10 cellular contexts compared by ENCODE assay signal in genomic region chr17:57662021-57662420, GRCh38.
DNase-seq lines count a peak whose midpoint lies in the region; ATAC-seq, FAIRE-seq and TF ChIP-seq lines count a peak whose summit lies in the region.
"Had no signal": no experiment of that assay in that cellular context is flagged by ENCODE, and none has a peak within 500 bp of the region (broad histone marks: within the 10 kb centered on the region; RNA-seq: fewer than 3 reads in every experiment).

No MANE protein-coding gene starts in this region.

- H3K4me3 ChIP-seq in breast epithelium (no peak overlapping the region), RWPE2 (ENCODE audit: severe bottlenecking) (no peak overlapping the region), kidney (ENCODE audit: low read length in 2 of 2) (no peak overlapping the region), transverse colon (no peak overlapping the region), aorta (ENCODE audit: low read length in 2 of 2) (no peak overlapping the region)

- BruUV-seq in MCF 10A (replicated peaks; lab: Mats Ljungman, UMichigan): no TSS peak

- no peaks in the 10 kb centered on the region for H3K27me3 ChIP-seq in breast epithelium
- H3K27me3 ChIP-seq in RWPE2 (ENCODE audit: insufficient read depth, poor library complexity, severe bottlenecking): no peaks in the 10 kb centered on the region
- no peaks in the 10 kb centered on the region for H3K27me3 ChIP-seq in transverse colon
- H3K27me3 ChIP-seq in aorta (ENCODE audit: control insufficient read depth in 1 of 2, insufficient read depth in 2 of 2, low read length in 1 of 2): no peaks in the 10 kb centered on the region

- no peak for TF ChIP-seq CTCF in breast epithelium (IDR thresholded peaks at IDR 0.05)
- no peak for TF ChIP-seq CTCF in MCF 10A (IDR thresholded peaks at IDR 0.05; ENCODE audit: unreplicated experiment)
- no peak for TF ChIP-seq CTCF in RWPE2 (IDR thresholded peaks at IDR 0.05; ENCODE audit: poor library complexity, severe bottlenecking)
- TF ChIP-seq CTCF in kidney (IDR thresholded peaks at IDR 0.05; ENCODE audit: borderline replicate concordance, extremely low read depth, insufficient read depth): no peak
- no peak for TF ChIP-seq CTCF in transverse colon (IDR thresholded peaks at IDR 0.05)

- CTCF ChIA-PET in MCF 10A (lab: Yijun Ruan, JAX): interaction anchor here (0.8 to 5.7 kb wide), 6 partner anchors 10 to 419 kb away, joined by 3 to 54 read pairs (median 4); no protein-coding TSS in a partner anchor

- H3K27me3 Mint-ChIP-seq in MCF 10A (ENCODE audit: insufficient read depth, unreplicated experiment): no peaks in the 10 kb centered on the region
- H3K27me3 Mint-ChIP-seq: activated B cell treated with CpG ODN at 0.5 μM for 24 hours; naive thymus-derived CD8-positive, alpha-beta T cell had no signal

- peaks cover 13% of the 10 kb centered on the region for H3K36me3 Mint-ChIP-seq in MCF 10A (ENCODE audit: insufficient read depth, unreplicated experiment)

- intact Hi-C loops in breast epithelium (cut with DNase I; ENCODE audit: low total_unique reads) (no loop called here), MCF 10A (cut with micrococcal nuclease) (no loop called here), kidney (cut with DNase I) (loop anchor here (10.0 kb wide), 2 partner anchors 57 to 417 kb away; no protein-coding TSS in a partner anchor), transverse colon (cut with DNase I; ENCODE audit: low total_unique reads) (no loop called here), aorta (cut with DNase I) (loop anchor here in 1 of 2 donors (5.0 kb wide), 1 partner anchor 110 kb away; no protein-coding TSS in a partner anchor)

- H3K4me3 Mint-ChIP-seq in MCF 10A (ENCODE audit: unreplicated experiment): no peak overlapping the region

- 96 to 100% methylated on average over 2 to 4 of the region's 4 CpGs for WGBS in transverse colon (ENCODE audit: low coverage in 1 of 2), 2 donors
- WGBS in aorta, 2 donors: 92 to 95% methylated on average over 4 of the region's 4 CpGs

- peak overlapping the region; percentile 69 to 82 for H3K27ac ChIP-seq in breast epithelium
- H3K27ac ChIP-seq in RWPE2 (ENCODE audit: poor library complexity, severe bottlenecking): peak overlapping the region; percentile 53
- peak overlapping the region; percentile 88 to 95 for H3K27ac ChIP-seq in kidney (ENCODE audit: low read depth in 2 of 2, low read length in 2 of 2)
- H3K27ac ChIP-seq in transverse colon: peak overlapping the region; percentile 71 to 79 (median 76)
- H3K27ac ChIP-seq in aorta (ENCODE audit: low read depth in 1 of 2, low read length in 2 of 2): peak overlapping the region in 1 of 2 donors; percentile 15

- no peak overlapping the region for H3K27ac Mint-ChIP-seq in MCF 10A (ENCODE audit: low read depth, unreplicated experiment)

- no peaks in the 10 kb centered on the region for H3K4me1 Mint-ChIP-seq in MCF 10A (ENCODE audit: insufficient read depth, unreplicated experiment)

- POLR2A ChIA-PET in MCF 10A (lab: Yijun Ruan, JAX): no interaction called here

- no peaks in the 10 kb centered on the region for H3K36me3 ChIP-seq in breast epithelium
- H3K36me3 ChIP-seq in RWPE2 (ENCODE audit: low read depth): no peaks in the 10 kb centered on the region
- no peaks in the 10 kb centered on the region for H3K36me3 ChIP-seq in kidney (ENCODE audit: control insufficient read depth in 1 of 2, insufficient read depth in 2 of 2, low read length in 2 of 2)
- H3K36me3 ChIP-seq in transverse colon: no peaks in the 10 kb centered on the region
- no peaks in the 10 kb centered on the region for H3K36me3 ChIP-seq in aorta (ENCODE audit: control insufficient read depth in 1 of 2, insufficient read depth in 2 of 2, low read length in 1 of 2)

- TF ChIP-seq EP300 in transverse colon (IDR thresholded peaks at IDR 0.05; ENCODE audit: low read depth): no peak

- H3K9me3 ChIP-seq in breast epithelium (no peaks in the 10 kb centered on the region), RWPE2 (ENCODE audit: severe bottlenecking) (no peaks in the 10 kb centered on the region), kidney (ENCODE audit: control insufficient read depth in 1 of 2, low read length in 2 of 2) (no peaks in the 10 kb centered on the region), transverse colon (no peaks in the 10 kb centered on the region), aorta (ENCODE audit: control insufficient read depth, low read length) (no peaks in the 10 kb centered on the region)

- in situ Hi-C loops in transverse colon (cut with MboI; ENCODE audit: low pct_ligation_motif_present in 1 of 4, low pct_unique_long_range_greater_than_20kb in 1 of 4, low sequenced_read_pairs in 3 of 4): loop anchor here in 1 of 4 donors (10.0 kb wide), 1 partner anchor 417 kb away; no protein-coding TSS in a partner anchor

- no peaks in the 10 kb centered on the region for H3K9me3 Mint-ChIP-seq in MCF 10A (ENCODE audit: unreplicated experiment)
- H3K9me3 Mint-ChIP-seq: activated B cell treated with CpG ODN at 0.5 μM for 24 hours; naive thymus-derived CD8-positive, alpha-beta T cell had no signal

- TF ChIP-seq POLR2A in breast epithelium (IDR thresholded peaks at IDR 0.05) (no peak), transverse colon (IDR thresholded peaks at IDR 0.05) (no peak)

- peak overlapping the region; percentile 49 to 70 for H3K9ac ChIP-seq in kidney (ENCODE audit: low read length in 2 of 2)

- ATAC-seq in RWPE2 (ENCODE audit: low read depth) (no peak), aorta (ENCODE audit: low FRiP score) (no peak), HG02610 (IDR thresholded peaks at IDR 0.05; ENCODE audit: unreplicated experiment) (no peak)
- ATAC-seq: naive thymus-derived CD8-positive, alpha-beta T cell had no signal

- no peak for DNase-seq in breast epithelium (ENCODE audit: low spot score in 2 of 2)
- no peak for DNase-seq in MCF 10A (ENCODE audit: unreplicated experiment)
- DNase-seq in RWPE2 (ENCODE audit: low spot score): no peak
- DNase-seq in kidney: no peak
- DNase-seq in transverse colon: no peak
- DNase-seq in aorta: no peak
- DNase-seq in iPS-NIHi7 (ENCODE audit: extremely low spot score): no peak
- DNase-seq: activated B cell treated with CpG ODN at 0.5 μM for 24 hours; naive thymus-derived CD8-positive, alpha-beta T cell had no signal

- no peak for FAIRE-seq in kidney (lab: Jason Lieb, UNC)

- no peaks in the 10 kb centered on the region for H3K4me1 ChIP-seq in breast epithelium
- H3K4me1 ChIP-seq in RWPE2 (ENCODE audit: insufficient read depth, poor library complexity, severe bottlenecking): peaks cover 11% of the 10 kb centered on the region
- H3K4me1 ChIP-seq in kidney (ENCODE audit: control insufficient read depth in 1 of 2, insufficient read depth in 1 of 2, low read depth in 1 of 2, low read length in 2 of 2): peaks cover 36 to 46% of the 10 kb centered on the region in 2 donors
- peaks cover 4 to 7% (median 5%) of the 10 kb centered on the region in 4 donors for H3K4me1 ChIP-seq in transverse colon
- no peaks in the 10 kb centered on the region for H3K4me1 ChIP-seq in aorta (ENCODE audit: control insufficient read depth in 1 of 2, insufficient read depth in 2 of 2, low read length in 2 of 2)
